In genomic region chr16:31250782-31251384, GRCh38 we compare ENCODE assay signal across 1 cellular context.
TF ChIP-seq lines count a peak whose summit lies in the region.

No MANE protein-coding gene starts in this region.

TF ChIP-seq in HepG2, 621 proteins besides CTCF, POLR2A, EP300 and RAD21:
- no peak for TF ChIP-seq ZNF331 (CRISPR knock-in tag; IDR thresholded peaks at IDR 0.05)
- TF ChIP-seq ZNF124 (CRISPR knock-in tag; IDR thresholded peaks at IDR 0.05) = no peak
- TF ChIP-seq ZNF710 (CRISPR knock-in tag; IDR thresholded peaks at IDR 0.05; ENCODE audit: borderline replicate concordance) = no peak
- TF ChIP-seq ZNF431 (CRISPR knock-in tag; IDR thresholded peaks at IDR 0.05; ENCODE audit: borderline replicate concordance, low read depth) = no peak
- no peak for TF ChIP-seq CBX5 (CRISPR knock-in tag; IDR thresholded peaks at IDR 0.05; ENCODE audit: borderline replicate concordance)
- no peak for TF ChIP-seq ZNF354B (CRISPR knock-in tag; IDR thresholded peaks at IDR 0.05)
TF ChIP-seq in HepG2: peak in this region for 0.
